12 cellular contexts compared by ENCODE assay signal in the genomic region with DNA sequence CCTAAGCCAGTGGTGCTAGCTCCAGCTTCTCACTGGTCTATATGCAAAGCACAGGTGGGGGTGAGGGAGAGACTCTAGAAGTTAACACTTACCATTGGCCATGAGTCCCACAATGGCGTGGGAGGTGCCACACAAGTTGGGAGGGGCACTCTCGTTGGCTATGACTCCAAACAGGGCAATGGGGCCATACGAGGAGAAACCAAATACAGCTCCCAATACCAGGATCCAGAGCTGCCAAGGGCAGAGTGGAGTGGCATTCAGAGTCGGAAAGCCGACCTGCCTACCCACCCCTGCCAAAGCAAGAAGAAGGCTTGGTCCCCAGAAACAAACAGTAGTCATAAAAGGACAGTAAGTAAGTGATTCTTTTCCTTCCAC. TPM values are rescaled to one million over a fixed set of nuclear protein-coding genes. Genes with fewer than 3 reads are reported as not detected.
A peak's percentile ranks its signal among the peaks of the same experiment; 100 is the strongest.
DNase-seq lines count a peak whose midpoint lies in the region; ATAC-seq and TF ChIP-seq lines count a peak whose summit lies in the region.
"Had no signal": no experiment of that assay in that cellular context is flagged by ENCODE, and none has a peak within 500 bp of the region (broad histone marks: within the 10 kb centered on the region; RNA-seq: fewer than 3 reads in every experiment).

No MANE protein-coding gene starts in this region.

- H3K36me3 ChIP-seq in left ventricle myocardium inferior (peaks cover 59% of the 10 kb centered on the region), adrenal gland (replicated peaks in 1 of 2) (peaks cover 0 to 43% of the 10 kb centered on the region in 2 donors), muscle layer of duodenum (ENCODE audit: control insufficient read depth in 1 of 2, insufficient read depth in 2 of 2, low read length in 2 of 2) (peaks cover 29 to 56% of the 10 kb centered on the region in 2 donors), upper lobe of left lung (peaks cover 5 to 69% (median 29%) of the 10 kb centered on the region in 4 donors)

- TF ChIP-seq POLR2A in adrenal gland (IDR thresholded peaks at IDR 0.05) (no peak), upper lobe of left lung (IDR thresholded peaks at IDR 0.05) (no peak)

- intact Hi-C loops in left ventricle myocardium inferior (cut with micrococcal nuclease), result no loop called here
- intact Hi-C loops in cardiac septum (cut with DNase I), result no loop called here
- intact Hi-C loops in adrenal gland (cut with DNase I), result no loop called here

- H3K9me3 ChIP-seq in left ventricle myocardium inferior (replicated peaks) (no peaks in the 10 kb centered on the region), adrenal gland (replicated peaks in 1 of 3) (no peaks in the 10 kb centered on the region), muscle layer of duodenum (ENCODE audit: control insufficient read depth in 1 of 2, low read length in 2 of 2) (no peaks in the 10 kb centered on the region), upper lobe of left lung (no peaks in the 10 kb centered on the region)
- H3K9me3 ChIP-seq: MG63, SJSA1 had no signal

- no peak for ATAC-seq in upper lobe of left lung (ENCODE audit: low FRiP score in 2 of 2)

- DNase-seq in left ventricle myocardium inferior (no peak), cardiac septum (ENCODE audit: low spot score) (no peak), adrenal gland (no peak), upper lobe of left lung (no peak), SW480 (ENCODE audit: low spot score) (no peak), retina (no peak)
- DNase-seq in stimulated activated CD4-positive, alpha-beta T cell treated with anti-CD3 and anti-CD28 coated beads, Interleukin-15, amount 100 ng/mL, for 24 hours, result no peak
- DNase-seq: anterior cingulate cortex; MG63; NK-92 treated with Interleukin-12 subunit alpha and Interleukin-12 subunit beta, amount 100 ng/mL, for 24 hours had no signal

- WGBS in adrenal gland, 4 donors, result 65 to 75% (median 67%) methylated on average over 3 to 5 of the region's 5 CpGs
- 69 to 79% methylated on average over 5 of the region's 5 CpGs for WGBS in upper lobe of left lung, 2 donors

- no peak for TF ChIP-seq EP300 in upper lobe of left lung (IDR thresholded peaks at IDR 0.05)

- no peak for TF ChIP-seq CTCF in left ventricle myocardium inferior (IDR thresholded peaks at IDR 0.05; ENCODE audit: borderline replicate concordance)
- no peak for TF ChIP-seq CTCF in adrenal gland (IDR thresholded peaks at IDR 0.05)
- TF ChIP-seq CTCF in upper lobe of left lung (IDR thresholded peaks at IDR 0.05), result no peak

- H3K4me3 ChIP-seq in left ventricle myocardium inferior, result peak overlapping the region; percentile 8
- no peak overlapping the region for H3K4me3 ChIP-seq in adrenal gland
- H3K4me3 ChIP-seq in muscle layer of duodenum (ENCODE audit: low read depth in 1 of 2, low read length in 2 of 2), result no peak overlapping the region
- peak overlapping the region in 1 of 4 donors; percentile 18 for H3K4me3 ChIP-seq in upper lobe of left lung
- H3K4me3 ChIP-seq: MG63, SJSA1 had no signal

- H3K4me1 ChIP-seq in left ventricle myocardium inferior (peaks cover 48% of the 10 kb centered on the region), adrenal gland (replicated peaks in 1 of 2) (peaks cover 7 to 33% of the 10 kb centered on the region in 2 donors), muscle layer of duodenum (ENCODE audit: control insufficient read depth in 1 of 2, insufficient read depth in 2 of 2, low read length in 2 of 2) (peaks cover 6 to 26% of the 10 kb centered on the region in 2 donors), upper lobe of left lung (peaks cover 32 to 48% (median 36%) of the 10 kb centered on the region in 4 donors)

- H3K27ac ChIP-seq in left ventricle myocardium inferior (replicated peaks) (peak overlapping the region; percentile 59), adrenal gland (peak overlapping the region in 3 of 5 donors; percentile 19 to 78 (median 62)), muscle layer of duodenum (ENCODE audit: low read length) (peak overlapping the region; percentile 22), upper lobe of left lung (peak overlapping the region; percentile 35 to 75 (median 68))
- H3K27ac ChIP-seq: SJSA1 had no signal

- no peaks in the 10 kb centered on the region for H3K27me3 ChIP-seq in left ventricle myocardium inferior (ENCODE audit: low read depth)
- no peaks in the 10 kb centered on the region for H3K27me3 ChIP-seq in adrenal gland
- no peaks in the 10 kb centered on the region for H3K27me3 ChIP-seq in muscle layer of duodenum (ENCODE audit: low read depth, low read length)
- no peaks in the 10 kb centered on the region for H3K27me3 ChIP-seq in upper lobe of left lung
- H3K27me3 ChIP-seq: MG63, SJSA1 had no signal

RNA-seq across cellular contexts. Expression of a gene that starts 5.6 kb away (rescaled TPM):
- total RNA-seq in left ventricle myocardium inferior, result 5.4 TPM
- total RNA-seq in cardiac septum, result 3.9 TPM
- 10 to 100 TPM; 17.6 to 38.9 (median 22.7) TPM for total RNA-seq in adrenal gland
- polyA plus RNA-seq in adrenal gland, result 10 to 100 TPM in 2 of 3 donors, 1 to 10 TPM in 1; 9.2 to 29.3 (median 25.5) TPM
- total RNA-seq in upper lobe of left lung, result 10 to 100 TPM; 11.4 to 29.0 (median 19.9) TPM

RNA-seq across cellular contexts. Expression of a gene that starts 6.5 kb away (rescaled TPM):
- total RNA-seq in left ventricle myocardium inferior (32.7 TPM), cardiac septum (42.4 TPM), adrenal gland (100 to 1,000 TPM in 2 of 8 donors, 10 to 100 TPM in 6; 43.4 to 116 (median 83.1) TPM), upper lobe of left lung (10 to 100 TPM; 44.2 to 77.5 (median 63.6) TPM)
- 100 to 1,000 TPM in 1 of 3 donors, 10 to 100 TPM in 2; 32.5 to 134 (median 32.9) TPM for polyA plus RNA-seq in adrenal gland

RNA-seq across cellular contexts. Expression of a gene that starts 6.9 kb away (rescaled TPM):
- 767 TPM for total RNA-seq in left ventricle myocardium inferior
- 572 TPM for total RNA-seq in cardiac septum
- 1,000 to 10,000 TPM in 4 of 8 donors, 100 to 1,000 TPM in 4; 935 to 1,765 (median 999) TPM for total RNA-seq in adrenal gland
- 1,000 to 10,000 TPM; 1,048 to 1,678 (median 1,557) TPM for polyA plus RNA-seq in adrenal gland
- total RNA-seq in upper lobe of left lung, result 1,000 to 10,000 TPM in 2 of 6 donors, 100 to 1,000 TPM in 4; 253 to 1,288 (median 830) TPM

RNA-seq across cellular contexts. Expression of a gene that starts 27.1 kb away (rescaled TPM):
- total RNA-seq in left ventricle myocardium inferior (9.7 TPM), cardiac septum (15.0 TPM), adrenal gland (10 to 100 TPM; 15.4 to 73.6 (median 25.0) TPM), upper lobe of left lung (100 to 1,000 TPM in 3 of 6 donors, 10 to 100 TPM in 3; 44.3 to 407 (median 94.3) TPM)
- 100 to 1,000 TPM in 2 of 3 donors, 10 to 100 TPM in 1; 15.7 to 157 (median 137) TPM for polyA plus RNA-seq in adrenal gland

RNA-seq across cellular contexts. Expression of a gene that starts 31.9 kb away (rescaled TPM):
- 71.8 TPM for total RNA-seq in left ventricle myocardium inferior
- total RNA-seq in cardiac septum, result 90.7 TPM
- 100 to 1,000 TPM in 3 of 8 donors, 10 to 100 TPM in 5; 43.5 to 301 (median 74.7) TPM for total RNA-seq in adrenal gland
- polyA plus RNA-seq in adrenal gland, result 100 to 1,000 TPM in 1 of 3 donors, 10 to 100 TPM in 2; 44.1 to 174 (median 47.0) TPM
- 100 to 1,000 TPM in 1 of 6 donors, 10 to 100 TPM in 5; 33.5 to 202 (median 72.7) TPM for total RNA-seq in upper lobe of left lung
